ENCODE assay signal across 8 cellular contexts in genomic region chr15:78000089-78000926, GRCh38.
DNase-seq lines count a peak whose midpoint lies in the region; ATAC-seq, FAIRE-seq and TF ChIP-seq lines count a peak whose summit lies in the region.

No MANE protein-coding gene starts in this region.

- no peak overlapping the region for H3K4me2 ChIP-seq in GM23248 (ENCODE audit: unreplicated experiment)

- no peak overlapping the region for H3K4me3 Mint-ChIP-seq in CD8-positive, alpha-beta memory T cell

- no peaks in the 10 kb centered on the region; the same call in 1 of the 2 replicates for H3K79me2 ChIP-seq in GM23248 (ENCODE audit: insufficient read depth)

- intact Hi-C loops in pancreas (cut with DNase I): no loop called here

- no peaks in the 10 kb centered on the region for H3K27me3 ChIP-seq in CD8-positive, alpha-beta memory T cell (ENCODE audit: insufficient read depth, low read length, poor library complexity, severe bottlenecking)
- no peaks in the 10 kb centered on the region for H3K27me3 ChIP-seq in GM23248 (replicated peaks; ENCODE audit: insufficient read depth)
- no peaks in the 10 kb centered on the region for H3K27me3 ChIP-seq in pancreas

- peaks cover 14% of the 10 kb centered on the region for H3F3A ChIP-seq in GM23248 (ENCODE audit: insufficient read depth)

- H3K27ac Mint-ChIP-seq in CD8-positive, alpha-beta memory T cell: peak overlapping the region; percentile 23 to 78 (median 53)

- peaks cover 4 to 25% (median 12%) of the 10 kb centered on the region in 3 donors for H3K4me1 Mint-ChIP-seq in CD8-positive, alpha-beta memory T cell

- TF ChIP-seq CTCF in fibroblast of the aortic adventitia (IDR thresholded peaks at IDR 0.05; ENCODE audit: insufficient read depth, low read length): peak; percentile 40
- TF ChIP-seq CTCF in pancreas (IDR thresholded peaks at IDR 0.05): peak; percentile 33 to 79 (median 66)

- CTCF ChIA-PET in CD8-positive, alpha-beta memory T cell (lab: Charles Lee): interaction anchor here (0.6 to 4.9 kb wide), 12 partner anchors 9 to 113 kb away, joined by 3 to 32 read pairs (median 4); no protein-coding TSS in a partner anchor

- POLR2A ChIA-PET in CD8-positive, alpha-beta memory T cell (lab: Charles Lee): interaction anchor here (1.1 kb wide), 1 partner anchor 108 kb away, joined by 3 read pairs; no protein-coding TSS in a partner anchor

- H3K36me3 ChIP-seq in CD8-positive, alpha-beta memory T cell (ENCODE audit: insufficient read depth, low read length): peaks cover 29% of the 10 kb centered on the region
- H3K36me3 ChIP-seq in GM23248 (ENCODE audit: low read depth) (peaks cover 19% of the 10 kb centered on the region), pancreas (peaks cover 0 to 8% (median 0%) of the 10 kb centered on the region in 3 donors)

- peak; percentile 69 to 88 (median 83) for ATAC-seq in pancreas

- H3K9me3 Mint-ChIP-seq in CD8-positive, alpha-beta memory T cell: no peaks in the 10 kb centered on the region

- no peak overlapping the region for H3K4me3 ChIP-seq in CD8-positive, alpha-beta memory T cell (ENCODE audit: low read length)
- no peak overlapping the region for H3K4me3 ChIP-seq in GM23248
- H3K4me3 ChIP-seq in fibroblast of the aortic adventitia (ENCODE audit: low read depth, low read length): no peak overlapping the region
- H3K4me3 ChIP-seq in pancreas: no peak overlapping the region

- whole genome bisulfite sequencing in GM23248 (ENCODE audit: low coverage in 1 of 2, low lambda C conversion rate in 2 of 2, missing lambda C conversion rate in 2 of 2), 2 experiments: 80 to 84% methylated on average over 19 to 24 of the region's 24 CpGs
- WGBS in pancreas, 2 donors: 28 to 32% methylated on average over 24 of the region's 24 CpGs

- no peaks in the 10 kb centered on the region for H3K9me3 ChIP-seq in CD8-positive, alpha-beta memory T cell (ENCODE audit: low read length)
- H3K9me3 ChIP-seq in GM23248 (ENCODE audit: low read depth) (no peaks in the 10 kb centered on the region), pancreas (no peaks in the 10 kb centered on the region)

- H3K4me1 ChIP-seq in CD8-positive, alpha-beta memory T cell (ENCODE audit: insufficient read depth, low read length): no peaks in the 10 kb centered on the region
- peaks cover 11% of the 10 kb centered on the region for H3K4me1 ChIP-seq in GM23248 (ENCODE audit: insufficient read depth)
- H3K4me1 ChIP-seq in pancreas: peaks cover 27 to 29% (median 28%) of the 10 kb centered on the region in 3 donors

- DNase-seq in CD8-positive, alpha-beta memory T cell: peak; percentile 69 to 84 (median 71)
- DNase-seq in GM23248 (peak; percentile 54), NOMO-1 treated with dmso at 0.1 percent for 144 hours (lab: John Stamatoyannopoulos, UW; ENCODE audit: unreplicated experiment) (peak; percentile 60), activated T-cell treated with anti-CD3 and anti-CD28 coated beads for 48 hours (ENCODE audit: low read depth) (peak; percentile 77), fibroblast of the aortic adventitia (ENCODE audit: low read depth) (peak; percentile 33), pancreas (peak; percentile 89 to 98 (median 93)), ureter (ENCODE audit: low spot score) (peak; percentile 83), cerebellar nuclear complex (lab: John Stamatoyannopoulos, UW) (no peak)

- no peak overlapping the region for H3K27ac ChIP-seq in CD8-positive, alpha-beta memory T cell (ENCODE audit: low read depth, low read length)
- H3K27ac ChIP-seq in GM23248 (no peak overlapping the region), pancreas (peak overlapping the region in 1 of 4 donors; percentile 19)

- peaks cover 0 to 91% (median 14%) of the 10 kb centered on the region in 3 donors for H3K36me3 Mint-ChIP-seq in CD8-positive, alpha-beta memory T cell

- no peak overlapping the region for H2AFZ ChIP-seq in GM23248

- no peak for FAIRE-seq in pancreas (lab: Jason Lieb, UNC)

- in situ Hi-C loops in GM23248 (cut with MboI): no loop called here

- H3K9ac ChIP-seq in GM23248: no peak overlapping the region

- no peaks in the 10 kb centered on the region for H4K20me1 ChIP-seq in GM23248 (ENCODE audit: insufficient read depth)

- H3K27me3 Mint-ChIP-seq in CD8-positive, alpha-beta memory T cell: peaks cover 0 to 2% of the 10 kb centered on the region in 2 donors

- no peaks in the 10 kb centered on the region for H3K9me2 ChIP-seq in GM23248 (ENCODE audit: insufficient read depth)

Comparison
In these comparisons a context has a peak if more than half of its experiments do, and no peak if none do; other contexts are left out.
1. DNase-seq: peak in CD8-positive, alpha-beta memory T cell (5 of 5), GM23248 (single experiment), NOMO-1 treated with dmso at 0.1 percent for 144 hours (single experiment), activated T-cell treated with anti-CD3 and anti-CD28 coated beads for 48 hours (single experiment), fibroblast of the aortic adventitia (single experiment), pancreas (6 of 6) and ureter (single experiment); none in cerebellar nuclear complex (0 of 2).